27 cellular contexts compared by ENCODE assay signal in genomic region chr22:25779426-25779825, GRCh38. TPM values are rescaled to one million over a fixed set of nuclear protein-coding genes. Genes with fewer than 3 reads are reported as not detected.
"Had no signal": no experiment of that assay in that cellular context is flagged by ENCODE, and none has a peak within 500 bp of the region (broad histone marks: within the 10 kb centered on the region; RNA-seq: fewer than 3 reads in every experiment).

No MANE protein-coding gene starts in this region.

- H3K4me3 Mint-ChIP-seq: dendritic cell treated with granulocyte-macrophage colony-stimulating factor and Interleukin-4, amounts not matched to agents 40 ng/mL and 50 ng/mL, for 4 days; effector memory CD8-positive, alpha-beta T cell; endodermal cell; mesothelial cell of epicardium had no signal

- ATAC-seq: effector memory CD8-positive, alpha-beta T cell; esophagus mucosa; gastrocnemius medialis; left cardiac atrium; left lung; left ventricle myocardium superior; lower lobe of right lung; mucosa of descending colon had no signal

- H3K4me1 ChIP-seq: colonic mucosa, esophagus squamous epithelium, gastrocnemius medialis, heart right ventricle, left lung, lower lobe of right lung had no signal

- H3K27me3 ChIP-seq: colonic mucosa, gastrocnemius medialis had no signal

- H3K9me3 ChIP-seq: colonic mucosa, esophagus squamous epithelium, gastrocnemius medialis, heart right ventricle, left lung, lower lobe of right lung, mucosa of descending colon had no signal

- H3K36me3 Mint-ChIP-seq: mesothelial cell of epicardium had no signal

- DNase-seq: colonic mucosa; cortex of kidney; effector CD8-positive, alpha-beta T cell; effector memory CD8-positive, alpha-beta T cell; endodermal cell; erythroblast; esophagus squamous epithelium; foreskin fibroblast; foreskin melanocyte; gastrocnemius medialis; glutamatergic neuron; head of caudate nucleus; heart right ventricle; hippocampal formation; left cardiac atrium; left lung; left ventricle myocardium superior; lower lobe of right lung; mesenchymal stem cell; mucosa of descending colon had no signal

- H3K36me3 ChIP-seq: colonic mucosa, esophagus squamous epithelium, left lung, lower lobe of right lung had no signal

- H3K4me3 ChIP-seq: colonic mucosa, esophagus squamous epithelium, gastrocnemius medialis, heart right ventricle, left lung, lower lobe of right lung, mucosa of descending colon had no signal

- H3K27ac Mint-ChIP-seq: dendritic cell treated with granulocyte-macrophage colony-stimulating factor and Interleukin-4, amounts not matched to agents 40 ng/mL and 50 ng/mL, for 4 days; effector memory CD8-positive, alpha-beta T cell; endodermal cell; mesothelial cell of epicardium had no signal

- H3K27ac ChIP-seq: colonic mucosa, epithelial cell of prostate, esophagus squamous epithelium, heart right ventricle, left lung, lower lobe of right lung had no signal

- H3K9me3 Mint-ChIP-seq: dendritic cell treated with granulocyte-macrophage colony-stimulating factor and Interleukin-4, amounts not matched to agents 40 ng/mL and 50 ng/mL, for 4 days; effector memory CD8-positive, alpha-beta T cell; endodermal cell; mesothelial cell of epicardium had no signal

- H3K4me1 Mint-ChIP-seq: endodermal cell had no signal

RNA-seq across cellular contexts. Expression of gene MYO18B, which starts 37.4 kb away (rescaled TPM):
- total RNA-seq: kidney epithelial cell, lower lobe of right lung, lung microvascular endothelial cell had no signal
- polyA plus RNA-seq: keratinocyte had no signal
